Comparison of ENCODE assay signal across 35 cellular contexts in the genomic region with DNA sequence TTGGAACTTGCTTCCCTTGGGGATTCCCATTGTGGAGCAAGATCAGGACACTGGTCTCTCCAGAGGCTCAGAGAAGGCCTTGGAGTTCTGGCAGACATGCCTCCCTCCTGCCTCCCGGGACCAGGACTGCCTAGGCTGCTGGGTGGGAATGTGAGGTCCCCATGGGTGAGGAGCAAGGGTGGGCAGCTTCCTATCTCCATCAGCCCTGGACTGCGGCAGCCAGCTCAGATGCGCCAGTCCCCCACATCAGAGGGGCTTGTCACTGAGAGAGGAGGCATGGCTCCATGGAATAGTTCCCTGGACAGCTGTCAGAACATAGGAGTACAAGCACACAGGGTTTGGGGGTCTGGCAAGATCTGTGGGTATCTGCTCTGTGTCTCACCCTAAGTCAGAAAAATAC. TPM values are rescaled to one million over a fixed set of nuclear protein-coding genes. Genes with fewer than 3 reads are reported as not detected.
"Had no signal": no experiment of that assay in that cellular context is flagged by ENCODE, and none has a peak within 500 bp of the region (broad histone marks: within the 10 kb centered on the region; RNA-seq: fewer than 3 reads in every experiment).

No MANE protein-coding gene starts in this region.

- H3K27ac ChIP-seq: colonic mucosa, coronary artery, dorsolateral prefrontal cortex, epithelial cell of prostate, esophagus muscularis mucosa, esophagus squamous epithelium, foreskin keratinocyte, gastrocnemius medialis, gastroesophageal sphincter, heart left ventricle, heart right ventricle had no signal

- ATAC-seq: effector memory CD8-positive, alpha-beta T cell; esophagus mucosa; foreskin keratinocyte; gastrocnemius medialis; gastroesophageal sphincter; heart left ventricle; heart right ventricle had no signal

- H3K36me3 ChIP-seq: colonic mucosa, esophagus muscularis mucosa, esophagus squamous epithelium, gastrocnemius medialis, gastroesophageal sphincter, heart left ventricle, heart right ventricle had no signal

- H3K9me3 Mint-ChIP-seq: dendritic cell treated with granulocyte-macrophage colony-stimulating factor and Interleukin-4, amounts not matched to agents 40 ng/mL and 50 ng/mL, for 4 days; effector memory CD8-positive, alpha-beta T cell; endodermal cell had no signal

- H3K27me3 ChIP-seq: colonic mucosa, foreskin keratinocyte had no signal

- H3K4me3 Mint-ChIP-seq: dendritic cell treated with granulocyte-macrophage colony-stimulating factor and Interleukin-4, amounts not matched to agents 40 ng/mL and 50 ng/mL, for 4 days; effector memory CD8-positive, alpha-beta T cell; endodermal cell had no signal

- H3K4me1 ChIP-seq: colonic mucosa, esophagus muscularis mucosa, esophagus squamous epithelium, foreskin keratinocyte, gastrocnemius medialis, gastroesophageal sphincter, heart left ventricle, heart right ventricle had no signal

- FAIRE-seq: colon, endometrium, endothelial cell of umbilical vein, frontal cortex had no signal

- H3K27ac Mint-ChIP-seq: dendritic cell treated with granulocyte-macrophage colony-stimulating factor and Interleukin-4, amounts not matched to agents 40 ng/mL and 50 ng/mL, for 4 days; effector memory CD8-positive, alpha-beta T cell; endodermal cell had no signal

- DNase-seq: colonic mucosa; cortex of kidney; dermis blood vessel endothelial cell; dorsolateral prefrontal cortex; effector CD4-positive, alpha-beta T cell; effector CD8-positive, alpha-beta T cell; effector memory CD4-positive, alpha-beta T cell; effector memory CD8-positive, alpha-beta T cell; endodermal cell; erythroblast; esophagus squamous epithelium; foreskin fibroblast; foreskin keratinocyte; foreskin melanocyte; gastrocnemius medialis; glutamatergic neuron; head of caudate nucleus; heart left ventricle; heart right ventricle had no signal

- H3K9me3 ChIP-seq: colonic mucosa, esophagus muscularis mucosa, esophagus squamous epithelium, gastrocnemius medialis, gastroesophageal sphincter, heart left ventricle, heart right ventricle had no signal

- H3K4me3 ChIP-seq: colonic mucosa, coronary artery, dorsolateral prefrontal cortex, esophagus muscularis mucosa, esophagus squamous epithelium, gastrocnemius medialis, gastroesophageal sphincter, heart left ventricle, heart right ventricle had no signal

- H3K4me1 Mint-ChIP-seq: endodermal cell had no signal

RNA-seq across cellular contexts. Expression of a gene that starts 17.3 kb away (rescaled TPM):
- total RNA-seq: colonic mucosa, dermis blood vessel endothelial cell, dermis microvascular lymphatic vessel endothelial cell, endodermal cell, endothelial cell of umbilical vein, epithelial cell of proximal tubule, esophagus mucosa, esophagus muscularis mucosa, esophagus squamous epithelium, fibroblast of lung, fibroblast of villous mesenchyme, foreskin keratinocyte, gastrocnemius medialis, glomerular endothelial cell, heart left ventricle, heart right ventricle had no signal
- polyA plus RNA-seq: endothelial cell of umbilical vein, esophagus, fibroblast of lung, foreskin keratinocyte, heart left ventricle, heart right ventricle had no signal
